20 cellular contexts compared by ENCODE assay signal in genomic region chr3:41221278-41221677, GRCh38. TPM values are rescaled to one million over a fixed set of nuclear protein-coding genes. Genes with fewer than 3 reads are reported as not detected.
DNase-seq lines count a peak whose midpoint lies in the region; ATAC-seq and TF ChIP-seq lines count a peak whose summit lies in the region.
"Had no signal": no experiment of that assay in that cellular context is flagged by ENCODE, and none has a peak within 500 bp of the region (broad histone marks: within the 10 kb centered on the region; RNA-seq: fewer than 3 reads in every experiment).

No MANE protein-coding gene starts in this region.

- H3K9me3 Mint-ChIP-seq in activated naive CD4-positive, alpha-beta T cell treated with anti-CD3 and anti-CD28 coated beads, Interleukin-2, amount 50 U/mL, for 24 hours: no peaks in the 10 kb centered on the region
- no peaks in the 10 kb centered on the region for H3K9me3 Mint-ChIP-seq in activated naive CD4-positive, alpha-beta T cell treated with anti-CD3 and anti-CD28 coated beads, Interleukin-2, amount 10 ng/mL, durations not matched to agents 7 days and 5 days
- no peaks in the 10 kb centered on the region for H3K9me3 Mint-ChIP-seq in WTC11

- peak overlapping the region; percentile 52 for H3K27ac ChIP-seq in osteoblast (ENCODE audit: low read depth, low read length)
- H3K27ac ChIP-seq: A549, C4-2B, HL-60 had no signal

- no peak overlapping the region for H3K4me3 Mint-ChIP-seq in activated naive CD4-positive, alpha-beta T cell treated with anti-CD3 and anti-CD28 coated beads, Interleukin-2, amount 50 U/mL, for 24 hours
- H3K4me3 Mint-ChIP-seq in activated naive CD4-positive, alpha-beta T cell treated with anti-CD3 and anti-CD28 coated beads, Interleukin-2, amount 10 ng/mL, durations not matched to agents 7 days and 5 days: no peak overlapping the region
- H3K4me3 Mint-ChIP-seq in WTC11: no peak overlapping the region

- CTCF ChIA-PET in activated naive CD4-positive, alpha-beta T cell treated with anti-CD3 and anti-CD28 coated beads, Interleukin-2, amount 10 ng/mL, durations not matched to agents 7 days and 5 days (lab: Charles Lee): no interaction called here
- CTCF ChIA-PET in WTC11 (lab: Charles Lee): no interaction called here

- no peaks in the 10 kb centered on the region for H3K27me3 Mint-ChIP-seq in activated naive CD4-positive, alpha-beta T cell treated with anti-CD3 and anti-CD28 coated beads, Interleukin-2, amount 50 U/mL, for 24 hours
- no peaks in the 10 kb centered on the region for H3K27me3 Mint-ChIP-seq in activated naive CD4-positive, alpha-beta T cell treated with anti-CD3 and anti-CD28 coated beads, Interleukin-2, amount 10 ng/mL, durations not matched to agents 7 days and 5 days
- no peaks in the 10 kb centered on the region for H3K27me3 Mint-ChIP-seq in WTC11 (ENCODE audit: low read depth)

- DNase-seq in activated naive CD4-positive, alpha-beta T cell treated with anti-CD3 and anti-CD28 coated beads, Interleukin-2, amount 10 ng/mL, durations not matched to agents 7 days and 5 days: no peak
- DNase-seq in WTC11 (ENCODE audit: low spot score) (no peak), left colon (no peak), osteoblast (ENCODE audit: insufficient read length, low spot score, missing footprints) (no peak), NCI-H2107 treated with DMSO at 0.1 percent for 48 hours (lab: John Stamatoyannopoulos, UW; ENCODE audit: unreplicated experiment) (no peak), GM13977 (ENCODE audit: low spot score) (no peak), NCI-H345 treated with DMSO at 0.1 percent for 48 hours (lab: John Stamatoyannopoulos, UW; ENCODE audit: unreplicated experiment) (no peak)
- DNase-seq: DMS53, KBM-7, NCI-H1048, NCI-H146, NCI-H2081 treated with DMSO at 0.1 percent for 48 hours, NCI-H446, NCI-H748 treated with DMSO at 0.1 percent for 48 hours had no signal

- peaks cover 20% of the 10 kb centered on the region for H3K36me3 ChIP-seq in osteoblast (ENCODE audit: insufficient read depth, low read length)

- H2AFZ ChIP-seq in osteoblast (ENCODE audit: low read length): no peak overlapping the region

- POLR2A ChIA-PET in WTC11 (lab: Charles Lee): no interaction called here

- H3K27ac Mint-ChIP-seq in activated naive CD4-positive, alpha-beta T cell treated with anti-CD3 and anti-CD28 coated beads, Interleukin-2, amount 50 U/mL, for 24 hours: peak overlapping the region; percentile 26
- H3K27ac Mint-ChIP-seq in activated naive CD4-positive, alpha-beta T cell treated with anti-CD3 and anti-CD28 coated beads, Interleukin-2, amount 10 ng/mL, durations not matched to agents 7 days and 5 days: no peak overlapping the region
- H3K27ac Mint-ChIP-seq in WTC11: no peak overlapping the region

- H4K20me1 ChIP-seq in osteoblast (ENCODE audit: insufficient read depth, low read length): peaks cover 85% of the 10 kb centered on the region

- H3K27me3 ChIP-seq in osteoblast (ENCODE audit: insufficient read depth, low read length): no peaks in the 10 kb centered on the region

- H3K79me2 ChIP-seq in osteoblast (ENCODE audit: insufficient read depth, low read length): peaks cover 87% of the 10 kb centered on the region

- intact Hi-C loops in left colon (cut with DNase I, micrococcal nuclease): no loop called here

- H3K4me2 ChIP-seq in osteoblast (ENCODE audit: insufficient read depth, low read length): peak overlapping the region; percentile 29
- H3K4me2 ChIP-seq: A549 had no signal

- H3K4me1 ChIP-seq in osteoblast (ENCODE audit: insufficient read depth, low read length): peaks cover 37% of the 10 kb centered on the region

- H3K4me1 Mint-ChIP-seq in activated naive CD4-positive, alpha-beta T cell treated with anti-CD3 and anti-CD28 coated beads, Interleukin-2, amount 50 U/mL, for 24 hours: peaks cover 77% of the 10 kb centered on the region
- H3K4me1 Mint-ChIP-seq in activated naive CD4-positive, alpha-beta T cell treated with anti-CD3 and anti-CD28 coated beads, Interleukin-2, amount 10 ng/mL, durations not matched to agents 7 days and 5 days: peaks cover 19% of the 10 kb centered on the region
- H3K4me1 Mint-ChIP-seq in WTC11: peaks cover 51% of the 10 kb centered on the region

- in situ Hi-C loops in GM13977 (cut with MboI; ENCODE audit: low pct_unique_long_range_greater_than_20kb, low sequenced_read_pairs, unreplicated experiment): no loop called here

- H3K4me3 ChIP-seq in osteoblast (ENCODE audit: insufficient read depth, low read length): no peak overlapping the region
- H3K4me3 ChIP-seq: A549, GM12878 had no signal

- peaks cover 12% of the 10 kb centered on the region for H3K36me3 Mint-ChIP-seq in activated naive CD4-positive, alpha-beta T cell treated with anti-CD3 and anti-CD28 coated beads, Interleukin-2, amount 50 U/mL, for 24 hours
- H3K36me3 Mint-ChIP-seq in activated naive CD4-positive, alpha-beta T cell treated with anti-CD3 and anti-CD28 coated beads, Interleukin-2, amount 10 ng/mL, durations not matched to agents 7 days and 5 days: peaks cover 26% of the 10 kb centered on the region
- H3K36me3 Mint-ChIP-seq in WTC11: peaks cover 23% of the 10 kb centered on the region

- no peak for ATAC-seq in WTC11
- ATAC-seq in left colon: peak; percentile 4
- ATAC-seq: A549, GM12878, HCT116 had no signal

- TF ChIP-seq CTCF in WTC11 (IDR thresholded peaks at IDR 0.05): no peak
- TF ChIP-seq CTCF in osteoblast (IDR thresholded peaks at IDR 0.05; ENCODE audit: extremely low read depth, low read depth, low read length): no peak
- TF ChIP-seq CTCF in GM13977 (IDR thresholded peaks at IDR 0.05; ENCODE audit: extremely low read depth, insufficient read depth, missing control alignments): no peak

- no peaks in the 10 kb centered on the region for H3K9me3 ChIP-seq in osteoblast (ENCODE audit: low read depth, low read length)
- H3K9me3 ChIP-seq: A549 had no signal

TF ChIP-seq in WTC11, 78 proteins besides CTCF, POLR2A, EP300 and RAD21:
- TF ChIP-seq MAX (CRISPR knock-in tag; IDR thresholded peaks at IDR 0.05): no peak
- TF ChIP-seq ZNF396 (CRISPR knock-in tag; IDR thresholded peaks at IDR 0.05; ENCODE audit: borderline replicate concordance): no peak
- peak; percentile 78 for TF ChIP-seq ZNF121 (CRISPR knock-in tag; IDR thresholded peaks at IDR 0.05)
- TF ChIP-seq ZNF281 (CRISPR knock-in tag; IDR thresholded peaks at IDR 0.05): no peak
- TF ChIP-seq FOXP4 (CRISPR knock-in tag; IDR thresholded peaks at IDR 0.05): no peak
- TF ChIP-seq NFATC4 (CRISPR knock-in tag; IDR thresholded peaks at IDR 0.05): no peak
TF ChIP-seq in WTC11: peak in this region for 1.

RNA-seq across cellular contexts. Expression of gene CTNNB1, which starts 22.0 kb away (rescaled TPM):
- 387 to 436 TPM (median 432 TPM) in 3 replicates for total RNA-seq in WTC11 (2021)
- total RNA-seq in left colon: 100 to 1,000 TPM; 320 to 430 TPM
- 1,105 and 1,165 TPM in 2 replicates for total RNA-seq in osteoblast
